ENCODE assay signal across 1 cellular context in genomic region chr9:134131471-134132207, GRCh38.
A peak's percentile ranks its signal among the peaks of the same experiment; 100 is the strongest.
TF ChIP-seq lines count a peak whose summit lies in the region.

No MANE protein-coding gene starts in this region.

TF ChIP-seq in H1, 55 proteins besides CTCF, POLR2A, EP300 and RAD21:
- no peak for TF ChIP-seq EGR1 (IDR thresholded peaks at IDR 0.05; ENCODE audit: borderline replicate concordance, low read depth, low read length)
- TF ChIP-seq SP1 (IDR thresholded peaks at IDR 0.05; ENCODE audit: low read depth, low read length), result 0 out of 2 replicates have a peak, but pooled peaks have one; percentile 37
